In the genomic region with DNA sequence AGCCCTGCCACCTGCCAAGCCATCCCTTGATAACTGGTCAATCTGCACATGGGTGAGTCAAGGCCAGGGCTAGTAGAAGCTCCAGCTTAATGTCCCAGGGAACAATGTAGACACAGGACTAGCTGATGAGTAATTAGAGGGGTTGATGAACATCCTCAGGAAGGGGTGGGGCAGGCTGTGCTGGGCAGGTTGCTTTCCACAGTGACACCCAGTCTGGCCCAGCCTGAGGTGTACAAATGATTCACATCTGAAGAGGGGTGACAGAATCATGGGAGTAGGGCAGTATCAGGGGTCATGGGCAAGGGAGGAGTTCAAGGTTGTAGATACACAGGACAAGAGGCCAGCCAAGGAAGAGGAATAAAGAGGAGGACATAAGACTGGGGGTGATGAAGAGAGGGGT, we compare ENCODE assay signal across 17 cellular contexts. TPM values are rescaled to one million over a fixed set of nuclear protein-coding genes. Genes with fewer than 3 reads are reported as not detected.
A peak's percentile ranks its signal among the peaks of the same experiment; 100 is the strongest.
DNase-seq lines count a peak whose midpoint lies in the region; ATAC-seq and TF ChIP-seq lines count a peak whose summit lies in the region.
"Had no signal": no experiment of that assay in that cellular context is flagged by ENCODE, and none has a peak within 500 bp of the region (broad histone marks: within the 10 kb centered on the region; RNA-seq: fewer than 3 reads in every experiment).

No MANE protein-coding gene starts in this region.

- H3K36me3 Mint-ChIP-seq in activated CD4-positive, alpha-beta T cell treated with anti-CD3 and anti-CD28 coated beads for 36 hours (ENCODE audit: low read depth), result no peaks in the 10 kb centered on the region

- peaks cover 15% of the 10 kb centered on the region for H3K4me1 Mint-ChIP-seq in activated CD4-positive, alpha-beta T cell treated with anti-CD3 and anti-CD28 coated beads for 36 hours

- intact Hi-C loops in activated CD4-positive, alpha-beta T cell treated with anti-CD3 and anti-CD28 coated beads for 36 hours (cut with DNase I, micrococcal nuclease), result no loop called here
- intact Hi-C loops in transverse colon (cut with DNase I; ENCODE audit: low total_unique reads), result no loop called here

- no peak overlapping the region for H3K4me3 ChIP-seq in transverse colon
- H3K4me3 ChIP-seq: cardiac muscle cell had no signal

- no peak overlapping the region for H3K27ac Mint-ChIP-seq in activated CD4-positive, alpha-beta T cell treated with anti-CD3 and anti-CD28 coated beads for 36 hours
- H3K27ac Mint-ChIP-seq: activated naive CD4-positive, alpha-beta T cell treated with anti-CD3 and anti-CD28 coated beads, Interleukin-2, amount 50 U/mL, for 72 hours had no signal

- peak overlapping the region; percentile 91 for H3K27ac ChIP-seq in epithelial cell of prostate
- H3K27ac ChIP-seq in transverse colon, result no peak overlapping the region
- H3K27ac ChIP-seq: cardiac muscle cell had no signal

- peaks cover 24% of the 10 kb centered on the region for H3K27me3 ChIP-seq in transverse colon

- H3K9me3 Mint-ChIP-seq in activated CD4-positive, alpha-beta T cell treated with anti-CD3 and anti-CD28 coated beads for 36 hours (ENCODE audit: low read depth), result no peaks in the 10 kb centered on the region
- H3K9me3 Mint-ChIP-seq: activated naive CD4-positive, alpha-beta T cell treated with anti-CD3 and anti-CD28 coated beads, Interleukin-2, amount 50 U/mL, for 72 hours had no signal

- DNase-seq in stimulated activated CD4-positive, alpha-beta T cell treated with anti-CD3 and anti-CD28 coated beads, Interleukin-15, amount 100 ng/mL, for 24 hours, result peak; percentile 18
- no peak for DNase-seq in stimulated activated CD4-positive, alpha-beta T cell treated with anti-CD3 and anti-CD28 coated beads, Interleukin-4, amount 100 ng/mL, for 24 hours
- peak; percentile 14 for DNase-seq in activated CD4-positive, alpha-beta T cell treated with anti-CD3 and anti-CD28 coated beads for 36 hours
- peak; percentile 88 for DNase-seq in epithelial cell of prostate (ENCODE audit: low read depth, low spot score)
- peak; percentile 26 for DNase-seq in transverse colon
- DNase-seq in RKO (ENCODE audit: low spot score), result no peak
- DNase-seq in NCI-H524 treated with DMSO at 0.1 percent for 48 hours (lab: John Stamatoyannopoulos, UW), result no peak
- DNase-seq in NCI-H2171 treated with DMSO at 0.1 percent for 48 hours (lab: John Stamatoyannopoulos, UW), result no peak
- DNase-seq: effector CD4-positive, alpha-beta T cell; hypothalamus; IMR-90; posterior cingulate gyrus; small intestine; substantia nigra had no signal

- no peak overlapping the region for H3K4me3 Mint-ChIP-seq in activated CD4-positive, alpha-beta T cell treated with anti-CD3 and anti-CD28 coated beads for 36 hours

- no peaks in the 10 kb centered on the region for H3K9me3 ChIP-seq in transverse colon

- no peak for TF ChIP-seq EP300 in transverse colon (IDR thresholded peaks at IDR 0.05; ENCODE audit: low read depth)

- CTCF ChIA-PET in activated CD4-positive, alpha-beta T cell treated with anti-CD3 and anti-CD28 coated beads for 36 hours (lab: Charles Lee), result no interaction called here

- peak; percentile 70 for ATAC-seq in activated CD4-positive, alpha-beta T cell treated with anti-CD3 and anti-CD28 coated beads for 36 hours

- no peak for TF ChIP-seq POLR2A in transverse colon (IDR thresholded peaks at IDR 0.05)

- no peaks in the 10 kb centered on the region for H3K36me3 ChIP-seq in transverse colon
- H3K36me3 ChIP-seq: cardiac muscle cell had no signal

- in situ Hi-C loops in transverse colon (cut with MboI; ENCODE audit: low pct_ligation_motif_present in 1 of 4, low pct_unique_long_range_greater_than_20kb in 1 of 4, low sequenced_read_pairs in 3 of 4), result no loop called here

- POLR2A ChIA-PET in activated CD4-positive, alpha-beta T cell treated with anti-CD3 and anti-CD28 coated beads for 36 hours (lab: Charles Lee), result no interaction called here

- no peak for TF ChIP-seq CTCF in transverse colon (IDR thresholded peaks at IDR 0.05)

- peaks cover 15% of the 10 kb centered on the region for H3K27me3 Mint-ChIP-seq in activated CD4-positive, alpha-beta T cell treated with anti-CD3 and anti-CD28 coated beads for 36 hours

- H3K4me1 ChIP-seq in transverse colon, result peaks cover 0 to 11% (median 10%) of the 10 kb centered on the region in 4 donors

RNA-seq across cellular contexts. Expression of gene LPAR3, which starts 4.3 kb away (rescaled TPM):
- under 1 TPM; 0.21 to 0.23 TPM for total RNA-seq in activated CD4-positive, alpha-beta T cell treated with anti-CD3 and anti-CD28 coated beads for 36 hours
- 10 to 100 TPM in 1 of 4 donors, 1 to 10 TPM in 2, not detected in 1; 3.5 to 10.9 (median 4.1) TPM for total RNA-seq in transverse colon
- total RNA-seq: myocyte had no signal

Comparison
In these comparisons a context has a peak if more than half of its experiments do, and no peak if none do; other contexts are left out.
1. DNase-seq: peak in stimulated activated CD4-positive, alpha-beta T cell treated with anti-CD3 and anti-CD28 coated beads, Interleukin-15, amount 100 ng/mL, for 24 hours (single experiment), activated CD4-positive, alpha-beta T cell treated with anti-CD3 and anti-CD28 coated beads for 36 hours (single experiment), epithelial cell of prostate (single experiment) and transverse colon (single experiment); none in stimulated activated CD4-positive, alpha-beta T cell treated with anti-CD3 and anti-CD28 coated beads, Interleukin-4, amount 100 ng/mL, for 24 hours (single experiment), RKO (single experiment), NCI-H524 treated with DMSO at 0.1 percent for 48 hours (single experiment) and NCI-H2171 treated with DMSO at 0.1 percent for 48 hours (single experiment).